In genomic region chrX:54357414-54358377, GRCh38 we compare ENCODE assay signal across 8 cellular contexts. TPM values are rescaled to one million over a fixed set of nuclear protein-coding genes. Genes with fewer than 3 reads are reported as not detected.
DNase-seq lines count a peak whose midpoint lies in the region; ATAC-seq and TF ChIP-seq lines count a peak whose summit lies in the region.

Gene WNK3, minus strand, starts transcription at chrX:54358046.

- H3K4me3 ChIP-seq in ACC112 (ENCODE audit: low read depth, low read length) (peak within 1 kb of the TSS; percentile 94), HUES64 (ENCODE audit: low read length) (peak within 1 kb of the TSS; percentile 87), tibial nerve (peak within 1 kb of the TSS; percentile 40 to 62 (median 46))

- H3K4me1 ChIP-seq in ACC112 (ENCODE audit: control insufficient read depth, insufficient read depth, low read length, unreplicated experiment), result no peaks in the 10 kb centered on the region
- H3K4me1 ChIP-seq in HUES64 (ENCODE audit: insufficient read depth, low read length), result peaks cover 6% of the 10 kb centered on the region; the same call in 1 of the 2 replicates
- peaks cover 0 to 5% (median 0%) of the 10 kb centered on the region in 4 donors for H3K4me1 ChIP-seq in tibial nerve

- no peaks in the 10 kb centered on the region for H3K36me3 ChIP-seq in ACC112 (ENCODE audit: insufficient read depth, low read length)
- H3K36me3 ChIP-seq in HUES64 (ENCODE audit: insufficient read depth, low read length), result no peaks in the 10 kb centered on the region
- H3K36me3 ChIP-seq in tibial nerve, result no peaks in the 10 kb centered on the region

- no peak for TF ChIP-seq CTCF in tibial nerve (IDR thresholded peaks at IDR 0.05)

- H3K27me3 ChIP-seq in ACC112 (ENCODE audit: insufficient read depth, low read length), result no peaks in the 10 kb centered on the region
- H3K27me3 ChIP-seq in HUES64 (ENCODE audit: insufficient read depth, low read length), result no peaks in the 10 kb centered on the region
- H3K27me3 ChIP-seq in tibial nerve, result peaks cover 0 to 7% of the 10 kb centered on the region in 2 donors

- H2AFZ ChIP-seq in ACC112 (ENCODE audit: low read length, unreplicated experiment), result peak within 1 kb of the TSS; percentile 95

- WGBS in HUES64, result under 1% methylated on average over 82 of the region's 88 CpGs
- 2 to 41% methylated on average over 46 to 87 of the region's 88 CpGs for WGBS in tibial nerve, 2 donors

- ATAC-seq in GM19397 (IDR thresholded peaks at IDR 0.05; ENCODE audit: unreplicated experiment), result no peak

- H3K9ac ChIP-seq in HUES64 (ENCODE audit: low read depth, low read length), result peak within 1 kb of the TSS; percentile 88

- peak; percentile 83 for DNase-seq in SK-N-DZ (ENCODE audit: low spot score)
- DNase-seq in amniotic stem cell (lab: John Stamatoyannopoulos, UW), result peak; percentile 60
- DNase-seq in cardiac septum (ENCODE audit: low spot score), result peak; percentile 79
- DNase-seq in occipital lobe (lab: John Stamatoyannopoulos, UW), result peak; percentile 72
- DNase-seq in tibial nerve (ENCODE audit: low spot score in 2 of 2), result peak; percentile 57 to 58

- no peaks in the 10 kb centered on the region for H3K79me2 ChIP-seq in ACC112 (ENCODE audit: control insufficient read depth, insufficient read depth, low read length, unreplicated experiment)

- H3K27ac ChIP-seq in ACC112 (ENCODE audit: low read depth, low read length) (peak within 1 kb of the TSS; percentile 90), HUES64 (ENCODE audit: low read depth, low read length) (peak within 1 kb of the TSS; percentile 98), tibial nerve (peak within 1 kb of the TSS; percentile 38 to 90 (median 78))

- no peaks in the 10 kb centered on the region for H3K9me3 ChIP-seq in HUES64 (ENCODE audit: insufficient read depth, low read depth, low read length)
- H3K9me3 ChIP-seq in tibial nerve, result peaks cover 0 to 3% (median 0%) of the 10 kb centered on the region in 4 donors

- intact Hi-C loops in cardiac septum (cut with DNase I), result no loop called here

- peak in 1 of 2 donors; percentile 50 for TF ChIP-seq POLR2A in tibial nerve (IDR thresholded peaks at IDR 0.05)

- TF ChIP-seq EP300 in tibial nerve (IDR thresholded peaks at IDR 0.05), result peak in 1 of 2 donors; percentile 41

RNA-seq across cellular contexts. Expression of gene WNK3, which starts in this region (rescaled TPM):
- polyA plus RNA-seq in HUES64 (2013, experiment 1 of 2), result 8.4 TPM
- 8.2 TPM for polyA plus RNA-seq in HUES64 (2013, experiment 2 of 2)
- 3.1 and 3.5 TPM in 2 replicates for polyA plus RNA-seq in SK-N-DZ (2014; cell fraction: cytosol; rRNA removed)
- polyA plus RNA-seq in SK-N-DZ (2014; cell fraction: nucleus; rRNA removed), result 2.0 and 3.8 TPM in 2 replicates
- 0.65 TPM for total RNA-seq in cardiac septum
- 65.8 TPM for total RNA-seq in occipital lobe
- total RNA-seq in tibial nerve, result 1 to 10 TPM; 1.8 to 2.2 (median 2.0) TPM

Comparison
In these comparisons a context has a peak if more than half of its experiments do, and no peak if none do; other contexts are left out.
1. RNA of gene WNK3 (total RNA-seq): 65.8 TPM in occipital lobe (single experiment); 1.8 to 2.2 TPM in tibial nerve and 0.65 TPM in cardiac septum (single experiment); every median in the first group is over 10 times any median in the second.
2. Peak in DNase-seq in cardiac septum; RNA of the gene not detected or under 1 TPM.
3. Peak in every context shown above with its lines, with median percentiles within 50 percentile points of each other: H3K27ac ChIP-seq, H3K4me3 ChIP-seq and DNase-seq.